In the genomic region with DNA sequence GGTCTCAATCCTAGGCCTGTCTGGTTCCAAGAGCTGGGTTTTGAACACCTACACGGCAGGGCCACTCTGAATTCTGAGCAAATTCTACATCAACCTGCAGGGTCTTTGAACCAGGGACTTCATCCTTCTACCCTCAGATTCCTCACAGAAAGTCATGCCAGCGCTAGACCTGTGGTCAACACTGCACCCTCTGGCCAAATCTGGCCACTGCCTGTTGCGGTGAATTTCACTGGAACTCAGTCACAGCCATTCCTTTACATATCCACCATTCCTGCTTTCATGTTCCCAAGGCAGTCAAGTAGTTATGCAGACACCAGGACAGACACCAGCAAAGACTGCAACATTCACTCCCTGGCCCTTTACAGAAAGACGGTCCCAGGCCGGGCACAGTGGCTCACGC, we compare ENCODE assay signal across 19 cellular contexts.
DNase-seq lines count a peak whose midpoint lies in the region; ATAC-seq and TF ChIP-seq lines count a peak whose summit lies in the region.
"Had no signal": no experiment of that assay in that cellular context is flagged by ENCODE, and none has a peak within 500 bp of the region (broad histone marks: within the 10 kb centered on the region; RNA-seq: fewer than 3 reads in every experiment).

No MANE protein-coding gene starts in this region.

- dilution Hi-C loops in IMR-90 (cut with HindIII; ENCODE audit: low sequenced_read_pairs, unreplicated experiment): no loop called here

- H3K18ac ChIP-seq in IMR-90 (ENCODE audit: low read depth, low read length) (no peak overlapping the region), mesendoderm (ENCODE audit: low read length) (no peak overlapping the region)

- H4K5ac ChIP-seq in IMR-90 (ENCODE audit: low read depth, low read length) (no peak overlapping the region), mesendoderm (ENCODE audit: low read length) (no peak overlapping the region)

- H3K56ac ChIP-seq in IMR-90 (ENCODE audit: extremely low read depth, insufficient read depth, low read length) (no peak overlapping the region), mesendoderm (ENCODE audit: low read length) (no peak overlapping the region)

- POLR2A ChIA-PET in AG04450 (lab: Yijun Ruan, JAX) (no interaction called here), IMR-90 (lab: Charles Lee; ENCODE audit: unreplicated experiment) (no interaction called here)

- H2AFZ ChIP-seq in IMR-90 (replicated peaks; ENCODE audit: low read length, poor library complexity): no peak overlapping the region

- no peak overlapping the region for H3K14ac ChIP-seq in IMR-90 (replicated peaks; ENCODE audit: low read depth, low read length)

- no peak overlapping the region for H4K91ac ChIP-seq in IMR-90 (ENCODE audit: insufficient read depth, low read depth, low read length)

- H3K4ac ChIP-seq in IMR-90 (ENCODE audit: low read depth, low read length) (no peak overlapping the region), mesendoderm (ENCODE audit: low read depth, low read length) (no peak overlapping the region)

- H3K79me2 ChIP-seq in mesendoderm (ENCODE audit: control insufficient read depth, insufficient read depth, low read length): no peaks in the 10 kb centered on the region

- peaks cover 2% of the 10 kb centered on the region; the same call in 1 of the 2 replicates for H3K4me1 ChIP-seq in IMR-90 (ENCODE audit: control insufficient read depth, insufficient read depth, low read length)
- no peaks in the 10 kb centered on the region for H3K4me1 ChIP-seq in mesendoderm (ENCODE audit: control insufficient read depth, low read depth, low read length)
- H3K4me1 ChIP-seq in transverse colon: no peaks in the 10 kb centered on the region
- H3K4me1 ChIP-seq: BLaER1, Caco-2, left lung had no signal

- no peak for TF ChIP-seq RAD21 in IMR-90 (IDR thresholded peaks at IDR 0.05; ENCODE audit: low read length)

- H2AK5ac ChIP-seq in IMR-90 (ENCODE audit: low read depth, low read length) (no peak overlapping the region), mesendoderm (ENCODE audit: low read length) (no peak overlapping the region)

- in situ Hi-C loops in IMR-90 (cut with MboI; ENCODE audit: low sequenced_read_pairs): no loop called here
- in situ Hi-C loops in transverse colon (cut with MboI; ENCODE audit: low pct_ligation_motif_present in 1 of 4, low pct_unique_long_range_greater_than_20kb in 1 of 4, low sequenced_read_pairs in 3 of 4): no loop called here

- TF ChIP-seq CTCF in AG04450 (IDR thresholded peaks at IDR 0.05; ENCODE audit: low read depth, low read length): peak; percentile 18; the same call in 1 of the 2 replicates
- TF ChIP-seq CTCF in IMR-90 (conservative IDR thresholded peaks at IDR 0.05; ENCODE audit: low read depth, low read length): peak; percentile 14; the same call in 1 of the 2 replicates
- TF ChIP-seq CTCF in chondrocyte (IDR thresholded peaks at IDR 0.05): peak; percentile 59
- no peak for TF ChIP-seq CTCF in transverse colon (IDR thresholded peaks at IDR 0.05)

- no peak overlapping the region for H3K27ac ChIP-seq in AG04450 (ENCODE audit: low read depth, low read length)
- no peak overlapping the region for H3K27ac ChIP-seq in IMR-90 (ENCODE audit: insufficient read depth, low read length)
- no peak overlapping the region for H3K27ac ChIP-seq in mesendoderm (ENCODE audit: low read depth, low read length)
- H3K27ac ChIP-seq in transverse colon: no peak overlapping the region
- H3K27ac ChIP-seq: BLaER1, HL-60, left lung had no signal

- CTCF ChIA-PET in AG04450 (lab: Charles Lee) (no interaction called here), IMR-90 (lab: Yijun Ruan, JAX) (interaction anchor here (0.6 kb wide), 1 partner anchor 208 kb away, joined by 3 read pairs; no protein-coding TSS in a partner anchor)

- H3K9ac ChIP-seq in IMR-90 (ENCODE audit: low read depth, low read length): no peak overlapping the region
- no peak overlapping the region for H3K9ac ChIP-seq in mesendoderm (ENCODE audit: low read length)
- H3K9ac ChIP-seq: BLaER1 had no signal

- no peak overlapping the region for H3K27ac Mint-ChIP-seq in chondrocyte (ENCODE audit: unreplicated experiment)
- H3K27ac Mint-ChIP-seq: activated T-helper 2 cell treated with anti-CD3 and anti-CD28 coated beads, Interferon-gamma antibody, Interleukin-2, Interleukin-4, amounts not matched to agents 10 μg/mL and 5 μg/mL and 100 μg/mL, durations not matched to agents 14 hours and 24 hours and 36 hours; mesothelial cell of epicardium; T-cell had no signal

- no peak overlapping the region for H2BK15ac ChIP-seq in IMR-90 (ENCODE audit: low read depth, low read length)
- no peak overlapping the region for H2BK15ac ChIP-seq in mesendoderm (replicated peaks; ENCODE audit: low read depth)

- H3K27me3 ChIP-seq in AG04450 (ENCODE audit: control insufficient read depth, insufficient read depth, low read length) (peaks cover 2% of the 10 kb centered on the region), IMR-90 (ENCODE audit: control insufficient read depth, insufficient read depth, low read length) (peaks cover 8% of the 10 kb centered on the region), mesendoderm (ENCODE audit: insufficient read depth, low read length, poor library complexity) (no peaks in the 10 kb centered on the region), transverse colon (peaks cover 6% of the 10 kb centered on the region)
- H3K27me3 ChIP-seq: BLaER1 had no signal

- H3K36me3 ChIP-seq in IMR-90 (ENCODE audit: control insufficient read depth, insufficient read depth, low read length) (no peaks in the 10 kb centered on the region), mesendoderm (ENCODE audit: control insufficient read depth, insufficient read depth, low read length) (no peaks in the 10 kb centered on the region), transverse colon (no peaks in the 10 kb centered on the region)
- H3K36me3 ChIP-seq: BLaER1, left lung had no signal

- H4K8ac ChIP-seq in IMR-90 (ENCODE audit: low read depth in 2 of 2, low read length in 2 of 2) (no peak overlapping the region), mesendoderm (ENCODE audit: low read depth, low read length) (no peak overlapping the region)

- H2AK9ac ChIP-seq in IMR-90 (replicated peaks; ENCODE audit: low read depth, low read length, poor library complexity): peak overlapping the region; percentile 7

- no peaks in the 10 kb centered on the region for H4K20me1 ChIP-seq in IMR-90 (ENCODE audit: insufficient read depth, low read length)
- H4K20me1 ChIP-seq: BLaER1 had no signal

- DNase-seq in AG04450 (ENCODE audit: low read depth, low spot score): no peak
- DNase-seq in IMR-90: no peak
- DNase-seq in chondrocyte (ENCODE audit: low spot score): no peak
- peak; percentile 45 for DNase-seq in mesendoderm
- no peak for DNase-seq in SHP77 (lab: John Stamatoyannopoulos, UW)
- no peak for DNase-seq in transverse colon
- DNase-seq in AG08396 (ENCODE audit: low spot score): no peak
- DNase-seq in NCI-H187 treated with DMSO at 0.1 percent for 48 hours (lab: John Stamatoyannopoulos, UW): no peak
- DNase-seq: activated CD4-positive, alpha-beta T cell treated with anti-CD3 and anti-CD28 coated beads for 48 hours; Caco-2; head of caudate nucleus; left lung; NCI-H1694; SHP77 treated with DMSO at 0.1 percent for 48 hours; T-cell had no signal

- H3K36me3 Mint-ChIP-seq in chondrocyte (ENCODE audit: low read depth): peaks cover 1% of the 10 kb centered on the region
- H3K36me3 Mint-ChIP-seq: mesothelial cell of epicardium, T-cell had no signal

- H3K9me3 Mint-ChIP-seq in chondrocyte (ENCODE audit: low read depth): peaks cover 3% of the 10 kb centered on the region
- H3K9me3 Mint-ChIP-seq: activated T-helper 2 cell treated with anti-CD3 and anti-CD28 coated beads, Interferon-gamma antibody, Interleukin-2, Interleukin-4, amounts not matched to agents 10 μg/mL and 5 μg/mL and 100 μg/mL, durations not matched to agents 14 hours and 24 hours and 36 hours had no signal

- H3K4me2 ChIP-seq in IMR-90 (ENCODE audit: low read depth, low read length) (no peak overlapping the region), mesendoderm (ENCODE audit: low read length) (no peak overlapping the region)
- H3K4me2 ChIP-seq: BLaER1 had no signal

- H3K4me3 ChIP-seq in AG04450 (ENCODE audit: low read depth, low read length): no peak overlapping the region
- no peak overlapping the region for H3K4me3 ChIP-seq in IMR-90 (ENCODE audit: insufficient read depth, low read depth, low read length)
- no peak overlapping the region for H3K4me3 ChIP-seq in mesendoderm (ENCODE audit: low read length)
- H3K4me3 ChIP-seq in transverse colon: no peak overlapping the region
- H3K4me3 ChIP-seq: BLaER1, left lung had no signal

- H2BK5ac ChIP-seq in IMR-90 (ENCODE audit: low read depth, low read length, poor library complexity, severe bottlenecking): no peak overlapping the region
- no peak overlapping the region for H2BK5ac ChIP-seq in mesendoderm (ENCODE audit: low read length)

- no peak for TF ChIP-seq EP300 in transverse colon (IDR thresholded peaks at IDR 0.05; ENCODE audit: low read depth)

- BruUV-seq in IMR-90 (replicated peaks; lab: Mats Ljungman, UMichigan): no TSS peak

- TF ChIP-seq POLR2A in IMR-90 (IDR thresholded peaks at IDR 0.05; ENCODE audit: low read depth, low read length) (no peak), transverse colon (IDR thresholded peaks at IDR 0.05) (no peak)

- no peaks in the 10 kb centered on the region; the same call in 1 of the 2 replicates for H3K9me3 ChIP-seq in AG04450 (ENCODE audit: control insufficient read depth, insufficient read depth, low read length)
- H3K9me3 ChIP-seq in IMR-90 (ENCODE audit: control insufficient read depth, insufficient read depth, low read length): peaks cover 5% of the 10 kb centered on the region
- no peaks in the 10 kb centered on the region for H3K9me3 ChIP-seq in transverse colon
- H3K9me3 ChIP-seq: BLaER1, Caco-2, left lung had no signal

- H3K27me3 Mint-ChIP-seq in chondrocyte (ENCODE audit: low read depth): no peaks in the 10 kb centered on the region

- 94% methylated on average over 5 of the region's 6 CpGs; no CpG with 5 or more reads in 1 of the 2 experiments for WGBS in IMR-90 (ENCODE audit: extremely low coverage in 2 of 2, insufficient read length in 1 of 2), 2 experiments
- WGBS in mesendoderm (ENCODE audit: extremely low coverage, insufficient coverage, low lambda C conversion rate): no CpG with 5 or more reads among the region's 6 CpGs
- WGBS in transverse colon (ENCODE audit: low coverage in 1 of 2), 2 donors: 93% methylated on average over 6 of the region's 6 CpGs; no CpG with 5 or more reads in 1 of the 2 donors

- H3K79me1 ChIP-seq in IMR-90 (ENCODE audit: low read depth in 1 of 2, low read length in 2 of 2): no peaks in the 10 kb centered on the region
- no peaks in the 10 kb centered on the region for H3K79me1 ChIP-seq in mesendoderm (ENCODE audit: low read length)

- H3K4me3 Mint-ChIP-seq in chondrocyte (ENCODE audit: unreplicated experiment): no peak overlapping the region
- H3K4me3 Mint-ChIP-seq: mesothelial cell of epicardium, T-cell had no signal

- no peaks in the 10 kb centered on the region; the same call in 1 of the 2 replicates for H3K9me1 ChIP-seq in IMR-90 (ENCODE audit: insufficient read depth, low read length)

- H3K23ac ChIP-seq in IMR-90 (ENCODE audit: low read depth, low read length) (no peak overlapping the region), mesendoderm (ENCODE audit: low read length) (no peak overlapping the region)

- peaks cover 18% of the 10 kb centered on the region for H3K4me1 Mint-ChIP-seq in chondrocyte (ENCODE audit: low read depth)
- H3K4me1 Mint-ChIP-seq: T-cell had no signal

- intact Hi-C loops in IMR-90 (cut with micrococcal nuclease): no loop called here
- intact Hi-C loops in transverse colon (cut with DNase I; ENCODE audit: low total_unique reads): no loop called here

- no peak overlapping the region for H2BK20ac ChIP-seq in IMR-90 (ENCODE audit: low read depth, low read length)

- no peak for ATAC-seq in IMR-90 (ENCODE audit: low read depth)
- ATAC-seq: T-cell had no signal

- H2BK120ac ChIP-seq in IMR-90 (ENCODE audit: low read depth, low read length) (no peak overlapping the region), mesendoderm (ENCODE audit: low read depth, low read length) (no peak overlapping the region)

Comparison
In these comparisons a context has a peak if more than half of its experiments do, and no peak if none do; other contexts are left out.
1. CTCF ChIP-seq: peak in AG04450 (single experiment), IMR-90 (single experiment) and chondrocyte (single experiment); none in transverse colon (0 of 5).